In genomic region chr1:230698130-230698529, GRCh38 we compare ENCODE assay signal across 19 cellular contexts. TPM values are rescaled to one million over a fixed set of nuclear protein-coding genes. Genes with fewer than 3 reads are reported as not detected.
DNase-seq lines count a peak whose midpoint lies in the region; ATAC-seq, FAIRE-seq and TF ChIP-seq lines count a peak whose summit lies in the region.
"Had no signal": no experiment of that assay in that cellular context is flagged by ENCODE, and none has a peak within 500 bp of the region (broad histone marks: within the 10 kb centered on the region; RNA-seq: fewer than 3 reads in every experiment).

No MANE protein-coding gene starts in this region.

- RAD21 ChIA-PET in HCT116 (lab: Charles Lee; ENCODE audit: low non-redundant PET in 1 of 2, low total read pairs in 2 of 2, uncharacterized antibody in 2 of 2, unreplicated experiment in 2 of 2) = no interaction called here

- H3K27me3 Mint-ChIP-seq in activated CD4-positive, alpha-beta memory T cell treated with anti-CD3 and anti-CD28 coated beads, Interleukin-2, amount 10 ng/mL, durations not matched to agents 7 days and 5 days = peaks cover 9% of the 10 kb centered on the region

- H3K4me3 ChIP-seq in A673 (ENCODE audit: low read depth, low read length, poor library complexity, severe bottlenecking) = no peak overlapping the region
- H3K4me3 ChIP-seq in HCT116 (replicated peaks in 1 of 2; ENCODE audit: low read depth in 1 of 2, low read length in 2 of 2) = no peak overlapping the region
- no peak overlapping the region for H3K4me3 ChIP-seq in K562
- H3K4me3 ChIP-seq: BLaER1 treated with 17β-estradiol and CSF1 and Interleukin-3, amounts not matched to agents 10 nM and 100 nM had no signal

- POLR2A ChIA-PET in A673 (lab: Charles Lee; ENCODE audit: low non-redundant PET) = no interaction called here
- POLR2A ChIA-PET in HCT116 (lab: Charles Lee) = no interaction called here
- POLR2A ChIA-PET in K562 (lab: Yijun Ruan, JAX) = interaction anchor here (0.6 to 1.2 kb wide), 3 partner anchors 12 to 678 kb away, joined by 3 to 5 read pairs (median 4); no protein-coding TSS in a partner anchor
- POLR2A ChIA-PET in activated CD4-positive, alpha-beta memory T cell treated with anti-CD3 and anti-CD28 coated beads, Interleukin-2, amount 10 ng/mL, durations not matched to agents 7 days and 5 days (lab: Charles Lee) = interaction anchor here (1.0 kb wide), 1 partner anchor 55 kb away, joined by 3 read pairs; no protein-coding TSS in a partner anchor

- CTCF ChIA-PET in A673 (lab: Charles Lee) (no interaction called here), HCT116 (lab: Charles Lee) (interaction anchor here (0.9 to 3.0 kb wide), 2 partner anchors 56 to 100 kb away, joined by 3 to 6 read pairs; partner anchors contain the start of gene COG2), K562 (lab: Yijun Ruan, JAX; ENCODE audit: low intra/inter-chr PET ratio) (no interaction called here)
- CTCF ChIA-PET in activated CD4-positive, alpha-beta memory T cell treated with anti-CD3 and anti-CD28 coated beads, Interleukin-2, amount 10 ng/mL, durations not matched to agents 7 days and 5 days (lab: Charles Lee) = no interaction called here

- peaks cover 4% of the 10 kb centered on the region for H3K4me1 Mint-ChIP-seq in activated CD4-positive, alpha-beta memory T cell treated with anti-CD3 and anti-CD28 coated beads, Interleukin-2, amount 10 ng/mL, durations not matched to agents 7 days and 5 days

- no peak overlapping the region for H3K27ac Mint-ChIP-seq in activated CD4-positive, alpha-beta memory T cell treated with anti-CD3 and anti-CD28 coated beads, Interleukin-2, amount 10 ng/mL, durations not matched to agents 7 days and 5 days

- no peak overlapping the region for H2AFZ ChIP-seq in HCT116 (ENCODE audit: low read depth, low read length, poor library complexity, severe bottlenecking)
- H2AFZ ChIP-seq in K562 (ENCODE audit: low read depth, low read length) = no peak overlapping the region

- TF ChIP-seq CTCF in A673 (conservative IDR thresholded peaks at IDR 0.05; ENCODE audit: low read depth, low read length) = peak; percentile 28; the same call in 1 of the 2 replicates
- TF ChIP-seq CTCF in HCT116 (IDR thresholded peaks at IDR 0.05 in 2 of 3, conservative IDR thresholded peaks at IDR 0.05 in 1 of 3; ENCODE audit: borderline replicate concordance in 1 of 3, insufficient read depth in 1 of 3, low read depth in 2 of 3, low read length in 2 of 3) = peak; percentile 9 to 33 (median 19); a peak in 2 of 6 replicates
- peak; percentile 31 to 45 (median 35); a peak in 4 of 6 replicates for TF ChIP-seq CTCF in K562 (IDR thresholded peaks at IDR 0.05 in 2 of 3, conservative IDR thresholded peaks at IDR 0.05 in 1 of 3; ENCODE audit: insufficient read depth in 2 of 3, low read depth in 1 of 3, low read length in 3 of 3)
- no peak for TF ChIP-seq CTCF in foreskin keratinocyte (conservative IDR thresholded peaks at IDR 0.05)

- H3K9me3 Mint-ChIP-seq in activated CD4-positive, alpha-beta memory T cell treated with anti-CD3 and anti-CD28 coated beads, Interleukin-2, amount 10 ng/mL, durations not matched to agents 7 days and 5 days = no peaks in the 10 kb centered on the region

- H3K9me3 ChIP-seq in A673 (ENCODE audit: low read depth, low read length, poor library complexity, severe bottlenecking) (no peaks in the 10 kb centered on the region), HCT116 (ENCODE audit: control insufficient read depth in 1 of 2, insufficient read depth in 1 of 2, low read depth in 1 of 2, low read length in 2 of 2) (no peaks in the 10 kb centered on the region), K562 (replicated peaks; ENCODE audit: control insufficient read depth, insufficient read depth, low read depth, low read length) (no peaks in the 10 kb centered on the region)
- H3K9me3 ChIP-seq: BLaER1 treated with 17β-estradiol and CSF1 and Interleukin-3, amounts not matched to agents 10 nM and 100 nM had no signal

- no peak for DNase-seq in A673 (ENCODE audit: low spot score)
- no peak for DNase-seq in HCT116 (ENCODE audit: low read depth, low spot score)
- DNase-seq in K562 (ENCODE audit: extremely low read depth in 1 of 4, low spot score in 3 of 4) = no peak
- DNase-seq in left lobe of liver (ENCODE audit: low spot score) = no peak
- DNase-seq in stimulated activated CD4-positive, alpha-beta T cell treated with anti-CD3 and anti-CD28 coated beads, Interleukin-2, amount 100 ng/mL, for 48 hours = no peak
- DNase-seq in activated CD4-positive, alpha-beta memory T cell treated with anti-CD3 and anti-CD28 coated beads, Interleukin-2, amount 10 ng/mL, durations not matched to agents 7 days and 5 days = no peak
- no peak for DNase-seq in foreskin keratinocyte
- DNase-seq: DMS53, HCEC 1CT, Karpas-422, MM.1S, NCI-H1092 treated with DMSO at 0.1 percent for 48 hours, NCI-H1694, NCI-H226, NCI-H526, SHP77 treated with DMSO at 0.1 percent for 48 hours had no signal

- in situ Hi-C loops in K562 (cut with MboI) = no loop called here

- no peaks in the 10 kb centered on the region for H3K27me3 ChIP-seq in A673 (replicated peaks; ENCODE audit: insufficient read depth, low read depth, low read length, poor library complexity)
- H3K27me3 ChIP-seq in HCT116 (ENCODE audit: insufficient read depth, low read length) = peaks cover 4% of the 10 kb centered on the region; the same call in 1 of the 2 replicates
- H3K27me3 ChIP-seq in K562 (ENCODE audit: control insufficient read depth in 2 of 2, insufficient read depth in 2 of 2, low read length in 2 of 2) = peaks cover 36 to 44% of the 10 kb centered on the region in 2 experiments
- peaks cover 3% of the 10 kb centered on the region for H3K27me3 ChIP-seq in foreskin keratinocyte
- H3K27me3 ChIP-seq: BLaER1 treated with 17β-estradiol and CSF1 and Interleukin-3, amounts not matched to agents 10 nM and 100 nM had no signal

- no peaks in the 10 kb centered on the region for H3K79me2 ChIP-seq in HCT116 (ENCODE audit: insufficient read depth, low read length)
- no peaks in the 10 kb centered on the region for H3K79me2 ChIP-seq in K562 (ENCODE audit: control insufficient read depth, insufficient read depth, low read length)

- H3K36me3 Mint-ChIP-seq in activated CD4-positive, alpha-beta memory T cell treated with anti-CD3 and anti-CD28 coated beads, Interleukin-2, amount 10 ng/mL, durations not matched to agents 7 days and 5 days (ENCODE audit: low read depth) = peaks cover 5% of the 10 kb centered on the region

- H3K9me1 ChIP-seq in K562 (ENCODE audit: control insufficient read depth, insufficient read depth, low read length) = no peaks in the 10 kb centered on the region

- no peak for ATAC-seq in HCT116
- ATAC-seq in K562 = peak; percentile 21; the same call in 1 of the 3 replicates
- ATAC-seq in left lobe of liver = peak; percentile 80
- ATAC-seq in HG02981 (IDR thresholded peaks at IDR 0.05; ENCODE audit: unreplicated experiment) = no peak
- ATAC-seq in foreskin keratinocyte = no peak

- H3K4me3 Mint-ChIP-seq in activated CD4-positive, alpha-beta memory T cell treated with anti-CD3 and anti-CD28 coated beads, Interleukin-2, amount 10 ng/mL, durations not matched to agents 7 days and 5 days = no peak overlapping the region

- H4K20me1 ChIP-seq in HCT116 (ENCODE audit: insufficient read depth) = no peaks in the 10 kb centered on the region
- peaks cover 9% of the 10 kb centered on the region; the same call in 1 of the 2 replicates for H4K20me1 ChIP-seq in K562 (replicated peaks; ENCODE audit: control insufficient read depth, insufficient read depth, low read length)

- H3K9me2 ChIP-seq in HCT116 (ENCODE audit: insufficient read depth) = no peaks in the 10 kb centered on the region

- no peaks in the 10 kb centered on the region for H3K4me1 ChIP-seq in A673 (ENCODE audit: insufficient read depth, low read length, poor library complexity, severe bottlenecking)
- H3K4me1 ChIP-seq in HCT116 (ENCODE audit: control insufficient read depth in 1 of 2, insufficient read depth in 2 of 2, low read length in 2 of 2) = peaks cover 8 to 9% of the 10 kb centered on the region in 2 experiments
- H3K4me1 ChIP-seq in K562 (replicated peaks in 1 of 2; ENCODE audit: control insufficient read depth in 2 of 2, insufficient read depth in 2 of 2, low read length in 2 of 2) = peaks cover 0 to 4% of the 10 kb centered on the region in 2 experiments; a peak in 1 of 5 replicates
- no peaks in the 10 kb centered on the region for H3K4me1 ChIP-seq in foreskin keratinocyte

- no peak for FAIRE-seq in K562 (lab: Jason Lieb, UNC)
- FAIRE-seq: A204.1 had no signal

- H3K36me3 ChIP-seq in A673 (ENCODE audit: insufficient read depth, low read length, poor library complexity, severe bottlenecking) = no peaks in the 10 kb centered on the region
- H3K36me3 ChIP-seq in HCT116 (ENCODE audit: control insufficient read depth in 1 of 2, insufficient read depth in 2 of 2, low read length in 2 of 2) = no peaks in the 10 kb centered on the region
- H3K36me3 ChIP-seq in K562 (ENCODE audit: control insufficient read depth, insufficient read depth, low read length) = peaks cover 10% of the 10 kb centered on the region; the same call in 2 of the 3 replicates

- TF ChIP-seq POLR2A in HCT116 (IDR thresholded peaks at IDR 0.05; ENCODE audit: borderline replicate concordance, extremely low read depth, insufficient read depth, insufficient read length) = no peak
- TF ChIP-seq POLR2A in K562 (conservative IDR thresholded peaks at IDR 0.05) = no peak

- H3K4me2 ChIP-seq in HCT116 (ENCODE audit: low read length) = no peak overlapping the region
- H3K4me2 ChIP-seq in K562 (ENCODE audit: insufficient read depth, low read length) = no peak overlapping the region
- H3K4me2 ChIP-seq: BLaER1 treated with 17β-estradiol and CSF1 and Interleukin-3, amounts not matched to agents 10 nM and 100 nM had no signal

- TF ChIP-seq EP300 in K562 (IDR thresholded peaks at IDR 0.05; ENCODE audit: low read length) = no peak

- no TSS peak for BruUV-seq in A673 (replicated peaks; lab: Mats Ljungman, UMichigan)
- no TSS peak for BruUV-seq in HCT116 (replicated peaks; lab: Mats Ljungman, UMichigan)
- no TSS peak for BruUV-seq in K562 (replicated peaks; lab: Mats Ljungman, UMichigan)

- 42% methylated on average over 14 of the region's 14 CpGs for WGBS in K562 (ENCODE audit: insufficient coverage, low coverage, missing lambda C conversion rate)

- TF ChIP-seq RAD21 in HCT116 (IDR thresholded peaks at IDR 0.05; ENCODE audit: low read depth) = peak; percentile 41
- peak in 1 of 2 experiments; percentile 38; a peak in 2 of 4 replicates for TF ChIP-seq RAD21 in K562 (CRISPR knock-in tag; conservative IDR thresholded peaks at IDR 0.05 in 1 of 2, IDR thresholded peaks at IDR 0.05 in 1 of 2)

- H3K27ac ChIP-seq in A673 (ENCODE audit: low read depth, low read length, poor library complexity, severe bottlenecking) (no peak overlapping the region), HCT116 (ENCODE audit: low read depth, low read length) (no peak overlapping the region), K562 (ENCODE audit: extremely low read depth, low read depth, low read length) (no peak overlapping the region), foreskin keratinocyte (no peak overlapping the region)
- H3K27ac ChIP-seq: BLaER1 treated with 17β-estradiol and CSF1 and Interleukin-3, amounts not matched to agents 10 nM and 100 nM had no signal

- intact Hi-C loops in A673 (cut with micrococcal nuclease; ENCODE audit: unreplicated experiment) (no loop called here), HCT116 (cut with micrococcal nuclease) (no loop called here), K562 (cut with micrococcal nuclease) (loop anchor here (5.0 kb wide), 1 partner anchor 74 kb away; no protein-coding TSS in a partner anchor)

- H3K9ac ChIP-seq in HCT116 (ENCODE audit: low read length) (no peak overlapping the region), K562 (ENCODE audit: insufficient read depth in 1 of 2, low read depth in 2 of 2, low read length in 2 of 2) (no peak overlapping the region)
- H3K9ac ChIP-seq: BLaER1 treated with 17β-estradiol and CSF1 and Interleukin-3, amounts not matched to agents 10 nM and 100 nM had no signal

RNA-seq across cellular contexts. Expression of gene AGT, which starts 15.8 kb away (rescaled TPM):
- total RNA-seq in A673 (2021) (0.13 TPM in 1 of 2 replicates, not detected in the other), HCT116 (2021; ENCODE audit: unreplicated experiment) (0.93 TPM), K562 (2014; rRNA removed) (not detected in 2 replicates), K562 (2014; rRNA removed; fragmentation: Illumina TruSeq; extraction: Trizol) (not detected in 2 replicates), K562 (2015; rRNA removed; fragmentation: Illumina TruSeq; extraction: Trizol) (not detected in 2 replicates), K562 (2021) (0.40 and 0.78 TPM in 2 replicates), left lobe of liver (2,376 TPM), foreskin keratinocyte (not detected in 2 replicates)
- 0.04 TPM in 1 of 2 replicates, not detected in the other for polyA plus RNA-seq in HCT116 (2012)
- not detected in 2 replicates for total RNA-seq in K562 (2011; cell fraction: chromatin; rRNA removed; ENCODE audit: low replicate concordance)
- total RNA-seq in K562 (2011; cell fraction: nucleolus; rRNA removed) = not detected in 2 replicates
- not detected in 2 replicates for total RNA-seq in K562 (2011; cell fraction: nucleoplasm; rRNA removed)
- polyA plus RNA-seq in K562 (2011; rRNA removed) (not detected in 2 replicates), K562 (2014; fragmentation: Illumina TruSeq; extraction: Trizol) (not detected in 2 replicates), K562 (2014; fragmentation: Nextera tagmentation; extraction: Ambion mirVana) (not detected), K562 (2014; rRNA removed) (not detected in 2 replicates), foreskin keratinocyte (not detected in 2 replicates)
- 0.04 TPM in 1 of 2 replicates, not detected in the other for polyA plus RNA-seq in K562 (2011; cell fraction: cytosol; rRNA removed)
- not detected in 2 replicates for polyA plus RNA-seq in K562 (2011; cell fraction: nucleus; rRNA removed)
- polyA plus RNA-seq in K562 (2012) = not detected in 2 replicates
- not detected in 2 replicates for polyA minus RNA-seq in K562 (2011; rRNA and poly(A)+ RNA removed)
- 5.2 TPM in 1 of 2 replicates, not detected in the other for polyA minus RNA-seq in K562 (2011; cell fraction: cytosol; rRNA and poly(A)+ RNA removed)
- not detected in 2 replicates for polyA minus RNA-seq in K562 (2011; cell fraction: nucleus; rRNA and poly(A)+ RNA removed)
- not detected for total RNA-seq in activated CD4-positive, alpha-beta memory T cell treated with anti-CD3 and anti-CD28 coated beads, Interleukin-2, amount 10 ng/mL, durations not matched to agents 7 days and 5 days

RNA-seq across cellular contexts. Expression of gene CAPN9, which starts 49.1 kb away (rescaled TPM):
- total RNA-seq in A673 (2021) (not detected in 2 replicates), HCT116 (2021; ENCODE audit: unreplicated experiment) (not detected), K562 (2014; rRNA removed) (not detected in 2 replicates), K562 (2014; rRNA removed; fragmentation: Illumina TruSeq; extraction: Trizol) (not detected in 2 replicates), K562 (2015; rRNA removed; fragmentation: Illumina TruSeq; extraction: Trizol) (not detected in 2 replicates), K562 (2021) (not detected in 2 replicates), left lobe of liver (not detected), foreskin keratinocyte (not detected in 2 replicates)
- not detected in 2 replicates for polyA plus RNA-seq in HCT116 (2012)
- not detected in 2 replicates for total RNA-seq in K562 (2011; cell fraction: chromatin; rRNA removed; ENCODE audit: low replicate concordance)
- total RNA-seq in K562 (2011; cell fraction: nucleolus; rRNA removed) = not detected in 2 replicates
- not detected in 2 replicates for total RNA-seq in K562 (2011; cell fraction: nucleoplasm; rRNA removed)
- polyA plus RNA-seq in K562 (2011; rRNA removed) (not detected in 2 replicates), K562 (2014; fragmentation: Illumina TruSeq; extraction: Trizol) (not detected in 2 replicates), K562 (2014; fragmentation: Nextera tagmentation; extraction: Ambion mirVana) (not detected), K562 (2014; rRNA removed) (not detected in 2 replicates), foreskin keratinocyte (not detected in 2 replicates)
- not detected in 2 replicates for polyA plus RNA-seq in K562 (2011; cell fraction: cytosol; rRNA removed)
- polyA plus RNA-seq in K562 (2011; cell fraction: nucleus; rRNA removed) = not detected in 2 replicates
- not detected in 2 replicates for polyA plus RNA-seq in K562 (2012)
- not detected in 2 replicates for polyA minus RNA-seq in K562 (2011; rRNA and poly(A)+ RNA removed)
- not detected in 2 replicates for polyA minus RNA-seq in K562 (2011; cell fraction: cytosol; rRNA and poly(A)+ RNA removed)
- not detected in 2 replicates for polyA minus RNA-seq in K562 (2011; cell fraction: nucleus; rRNA and poly(A)+ RNA removed)
- total RNA-seq in activated CD4-positive, alpha-beta memory T cell treated with anti-CD3 and anti-CD28 coated beads, Interleukin-2, amount 10 ng/mL, durations not matched to agents 7 days and 5 days = not detected

RNA-seq across cellular contexts. Expression of gene COG2, which starts 55.8 kb away (rescaled TPM):
- total RNA-seq in A673 (2021) (20.3 and 26.6 TPM in 2 replicates), HCT116 (2021; ENCODE audit: unreplicated experiment) (28.6 TPM), K562 (2014; rRNA removed) (40.2 and 51.7 TPM in 2 replicates), K562 (2014; rRNA removed; fragmentation: Illumina TruSeq; extraction: Trizol) (33.3 and 36.7 TPM in 2 replicates), K562 (2015; rRNA removed; fragmentation: Illumina TruSeq; extraction: Trizol) (33.5 and 34.8 TPM in 2 replicates), K562 (2021) (36.2 and 43.9 TPM in 2 replicates), left lobe of liver (9.8 TPM), foreskin keratinocyte (23.6 and 24.3 TPM in 2 replicates)
- polyA plus RNA-seq in HCT116 (2012) = 8.7 and 13.4 TPM in 2 replicates
- total RNA-seq in K562 (2011; cell fraction: chromatin; rRNA removed; ENCODE audit: low replicate concordance) = 23.5 and 49.3 TPM in 2 replicates
- 14.7 and 17.4 TPM in 2 replicates for total RNA-seq in K562 (2011; cell fraction: nucleolus; rRNA removed)
- 22.7 and 32.1 TPM in 2 replicates for total RNA-seq in K562 (2011; cell fraction: nucleoplasm; rRNA removed)
- polyA plus RNA-seq in K562 (2011; rRNA removed) (21.8 and 24.0 TPM in 2 replicates), K562 (2014; fragmentation: Illumina TruSeq; extraction: Trizol) (31.3 and 33.5 TPM in 2 replicates), K562 (2014; fragmentation: Nextera tagmentation; extraction: Ambion mirVana) (10 to 100 TPM; 22.0 to 31.3 TPM), K562 (2014; rRNA removed) (26.8 and 30.9 TPM in 2 replicates), foreskin keratinocyte (12.9 and 13.3 TPM in 2 replicates)
- polyA plus RNA-seq in K562 (2011; cell fraction: cytosol; rRNA removed) = 9.3 and 11.5 TPM in 2 replicates
- 35.5 and 37.9 TPM in 2 replicates for polyA plus RNA-seq in K562 (2011; cell fraction: nucleus; rRNA removed)
- polyA plus RNA-seq in K562 (2012) = 18.1 and 20.6 TPM in 2 replicates
- 33.3 and 34.4 TPM in 2 replicates for polyA minus RNA-seq in K562 (2011; rRNA and poly(A)+ RNA removed)
- 14.9 and 15.0 TPM in 2 replicates for polyA minus RNA-seq in K562 (2011; cell fraction: cytosol; rRNA and poly(A)+ RNA removed)
- polyA minus RNA-seq in K562 (2011; cell fraction: nucleus; rRNA and poly(A)+ RNA removed) = 17.6 and 32.9 TPM in 2 replicates
- total RNA-seq in activated CD4-positive, alpha-beta memory T cell treated with anti-CD3 and anti-CD28 coated beads, Interleukin-2, amount 10 ng/mL, durations not matched to agents 7 days and 5 days = 10 to 100 TPM; 22.3 to 29.1 TPM

Comparison
In these comparisons a context has a peak if more than half of its experiments do, and no peak if none do; other contexts are left out.
1. ATAC-seq: peak in K562 (single experiment) and left lobe of liver (single experiment); none in HCT116 (single experiment), HG02981 (single experiment) and foreskin keratinocyte (single experiment).
2. RNA of gene AGT, which starts 15.8 kb away (total RNA-seq): 2,376 TPM in left lobe of liver (single experiment); 0.93 TPM in HCT116 (single experiment), 0.40 to 0.78 TPM in K562, 0.13 TPM in A673, not detected in activated CD4-positive, alpha-beta memory T cell treated with anti-CD3 and anti-CD28 coated beads, Interleukin-2, amount 10 ng/mL, durations not matched to agents 7 days and 5 days and not detected in foreskin keratinocyte; every median in the first group is over 1,000 times any median in the second.
3. POLR2A ChIA-PET loops: an anchor here in K562 (0.6 to 1.2 kb wide) and activated CD4-positive, alpha-beta memory T cell treated with anti-CD3 and anti-CD28 coated beads, Interleukin-2, amount 10 ng/mL, durations not matched to agents 7 days and 5 days (1.0 kb wide); none called in A673 and HCT116.